27 cellular contexts compared by ENCODE assay signal in genomic region chr15:26032162-26032846, GRCh38.
"Had no signal": no experiment of that assay in that cellular context is flagged by ENCODE, and none has a peak within 500 bp of the region (broad histone marks: within the 10 kb centered on the region; RNA-seq: fewer than 3 reads in every experiment).

No MANE protein-coding gene starts in this region.

- ATAC-seq: left cardiac atrium; left lung; lower lobe of right lung; right lobe of liver; stimulated activated effector memory CD8-positive, alpha-beta T cell treated with anti-CD3 and anti-CD28 coated beads, Interleukin-12 subunit alpha, Interleukin-12 subunit beta, amount 100 ng/mL, for 72 hours; stimulated activated naive CD8-positive, alpha-beta T cell treated with anti-CD3 and anti-CD28 coated beads, Interleukin-15, amount 100 ng/mL, for 72 hours had no signal

- H3K27me3 Mint-ChIP-seq: progenitor cell of endocrine pancreas had no signal

- H3K4me1 Mint-ChIP-seq: naive B cell; natural killer cell; nephron progenitor cell; stimulated activated effector memory CD8-positive, alpha-beta T cell treated with anti-CD3 and anti-CD28 coated beads, Interleukin-12 subunit alpha, Interleukin-12 subunit beta, amount 100 ng/mL, for 72 hours; stimulated activated naive CD8-positive, alpha-beta T cell treated with anti-CD3 and anti-CD28 coated beads, Interleukin-15, amount 100 ng/mL, for 72 hours had no signal

- H3K4me2 ChIP-seq: neural progenitor cell had no signal

- H3K36me3 ChIP-seq: left lung, lower lobe of right lung, neural progenitor cell, neutrophil, ovary, right atrium auricular region, right lobe of liver, thyroid gland, transverse colon, uterus had no signal

- H3K36me3 Mint-ChIP-seq: mesothelial cell of epicardium, naive B cell, natural killer cell, neural progenitor cell had no signal

- H3K27me3 ChIP-seq: neural progenitor cell, neutrophil, ovary, right atrium auricular region, right lobe of liver, thyroid gland, transverse colon, uterus had no signal

- H3K4me3 ChIP-seq: left lung, lower lobe of right lung, neural progenitor cell, ovary, right atrium auricular region, right lobe of liver, skin epidermis, thyroid gland, transverse colon, uterus had no signal

- H3K9me3 Mint-ChIP-seq: mesothelial cell of epicardium; naive B cell; natural killer cell; nephron progenitor cell; stimulated activated effector memory CD8-positive, alpha-beta T cell treated with anti-CD3 and anti-CD28 coated beads, Interleukin-12 subunit alpha, Interleukin-12 subunit beta, amount 100 ng/mL, for 72 hours; stimulated activated naive CD8-positive, alpha-beta T cell treated with anti-CD3 and anti-CD28 coated beads, Interleukin-15, amount 100 ng/mL, for 72 hours had no signal

- H3K4me1 ChIP-seq: left lung, lower lobe of right lung, right atrium auricular region, right lobe of liver, thyroid gland, transverse colon, uterus had no signal

- DNase-seq: hippocampal formation; kidney glomerular epithelial cell; left cardiac atrium; left lung; lower lobe of right lung; mammary epithelial cell; mesenchymal stem cell; naive B cell; natural killer cell; nephron progenitor cell; occipital lobe; ovary; right lobe of liver; stimulated activated CD4-positive, alpha-beta T cell treated with anti-CD3 and anti-CD28 coated beads, Interleukin-4, amount 100 ng/mL, for 24 hours; stimulated activated naive CD4-positive, alpha-beta T cell treated with Interleukin-2 at 50 U/mL for 16 hours; stimulated activated naive CD8-positive, alpha-beta T cell treated with anti-CD3 and anti-CD28 coated beads, Interleukin-15, amount 100 ng/mL, for 72 hours; substantia nigra; thyroid gland; transverse colon; uterus had no signal

- H3K4me3 Mint-ChIP-seq: mesothelial cell of epicardium; naive B cell; natural killer cell; nephron progenitor cell; neural progenitor cell; stimulated activated effector memory CD8-positive, alpha-beta T cell treated with anti-CD3 and anti-CD28 coated beads, Interleukin-12 subunit alpha, Interleukin-12 subunit beta, amount 100 ng/mL, for 72 hours; stimulated activated naive CD8-positive, alpha-beta T cell treated with anti-CD3 and anti-CD28 coated beads, Interleukin-15, amount 100 ng/mL, for 72 hours had no signal

- H3K27ac ChIP-seq: left lung, lower lobe of right lung, neural progenitor cell, neutrophil, ovary, right atrium auricular region, right lobe of liver, skin epidermis, thyroid gland, transverse colon, uterus had no signal

- H3K9ac ChIP-seq: neural progenitor cell had no signal

- H3K27ac Mint-ChIP-seq: mesothelial cell of epicardium; natural killer cell; nephron progenitor cell; neural progenitor cell; progenitor cell of endocrine pancreas; stimulated activated effector memory CD8-positive, alpha-beta T cell treated with anti-CD3 and anti-CD28 coated beads, Interleukin-12 subunit alpha, Interleukin-12 subunit beta, amount 100 ng/mL, for 72 hours had no signal
